18 cellular contexts compared by ENCODE assay signal in the genomic region with DNA sequence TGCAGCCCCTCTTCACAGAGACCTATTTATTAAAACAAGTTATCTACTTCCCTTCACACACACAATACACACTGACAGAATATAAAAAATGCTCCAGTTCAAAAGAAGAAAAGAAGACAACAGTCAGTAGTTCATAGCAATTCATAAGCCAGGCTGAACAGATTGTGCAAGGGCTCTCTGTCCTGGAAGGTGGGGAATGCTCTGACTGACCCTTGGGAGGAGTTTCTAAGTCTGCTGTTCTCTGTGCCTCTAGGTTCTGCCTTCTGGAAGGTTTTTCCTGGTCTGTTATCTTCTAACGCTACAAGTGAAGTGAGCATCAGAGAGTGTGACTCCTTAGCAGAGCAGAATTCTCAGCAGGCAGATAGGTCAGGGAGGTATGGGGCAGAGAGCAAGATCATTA. TPM values are rescaled to one million over a fixed set of nuclear protein-coding genes. Genes with fewer than 3 reads are reported as not detected.
DNase-seq lines count a peak whose midpoint lies in the region; ATAC-seq and TF ChIP-seq lines count a peak whose summit lies in the region.
"Had no signal": no experiment of that assay in that cellular context is flagged by ENCODE, and none has a peak within 500 bp of the region (broad histone marks: within the 10 kb centered on the region; RNA-seq: fewer than 3 reads in every experiment).

No MANE protein-coding gene starts in this region.

- 85 to 97% (median 88%) methylated on average over 1 of the region's 1 CpG for WGBS in psoas muscle, 3 donors

- peaks cover 45% of the 10 kb centered on the region for H3K4me1 Mint-ChIP-seq in activated T-cell treated with anti-CD3 and anti-CD28 coated beads, Interleukin-2, amount 50 U/mL, for 72 hours (ENCODE audit: low read depth)
- H3K4me1 Mint-ChIP-seq in activated B cell treated with CpG ODN at 0.5 μM for 24 hours (peaks cover 42% of the 10 kb centered on the region), immature natural killer cell (peaks cover 71 to 82% of the 10 kb centered on the region in 2 donors)

- H3K4me1 ChIP-seq in psoas muscle = peaks cover 24% of the 10 kb centered on the region

- no peaks in the 10 kb centered on the region for H3K27me3 ChIP-seq in psoas muscle (ENCODE audit: insufficient read depth in 3 of 3, low read length in 2 of 3)
- H3K27me3 ChIP-seq: tibial artery had no signal

- no peak for ATAC-seq in activated T-cell treated with anti-CD3 and anti-CD28 coated beads, Interleukin-2, amount 50 U/mL, for 72 hours (replicated peaks in 1 of 2)
- ATAC-seq in activated B cell treated with CpG ODN at 0.5 μM for 24 hours (ENCODE audit: low read depth) (no peak), psoas muscle (peak in 3 of 4 donors; percentile 61 to 67 (median 66)), HG03520 (IDR thresholded peaks at IDR 0.05; ENCODE audit: unreplicated experiment) (no peak)

- POLR2A ChIA-PET in activated B cell treated with CpG ODN at 0.5 μM for 24 hours (lab: Charles Lee) = no interaction called here

- DNase-seq in activated T-cell treated with anti-CD3 and anti-CD28 coated beads, Interleukin-2, amount 50 U/mL, for 72 hours = no peak
- DNase-seq in activated T-cell treated with anti-CD3 and anti-CD28 coated beads, Interleukin-2, amount 50 U/mL, for 1 hour = no peak
- DNase-seq in activated B cell treated with CpG ODN at 0.5 μM for 24 hours = no peak
- no peak for DNase-seq in immature natural killer cell
- DNase-seq in psoas muscle = no peak
- no peak for DNase-seq in SW 1271 (lab: John Stamatoyannopoulos, UW)
- no peak for DNase-seq in NCI-H146 (lab: John Stamatoyannopoulos, UW)
- DNase-seq: activated CD8-positive, alpha-beta memory T cell treated with anti-CD3 and anti-CD28 coated beads, Interleukin-2, amount 50 U/mL, for 4 hours; activated naive CD4-positive, alpha-beta T cell; DND-41; NCI-H1417 treated with DMSO at 0.1 percent for 48 hours; NCI-H2171 treated with DMSO at 0.1 percent for 48 hours; NCI-H774; T-helper 9 cell; tibial artery had no signal

- peaks cover 6 to 32% of the 10 kb centered on the region in 2 donors for H3K36me3 Mint-ChIP-seq in activated T-cell treated with anti-CD3 and anti-CD28 coated beads, Interleukin-2, amount 50 U/mL, for 72 hours (ENCODE audit: insufficient read depth in 2 of 2)
- H3K36me3 Mint-ChIP-seq in activated B cell treated with CpG ODN at 0.5 μM for 24 hours (ENCODE audit: low read depth) (peaks cover 50% of the 10 kb centered on the region), immature natural killer cell (peaks cover 3 to 5% (median 3%) of the 10 kb centered on the region in 3 donors)

- no peak overlapping the region for H3K4me3 Mint-ChIP-seq in activated T-cell treated with anti-CD3 and anti-CD28 coated beads, Interleukin-2, amount 50 U/mL, for 72 hours
- H3K4me3 Mint-ChIP-seq in activated B cell treated with CpG ODN at 0.5 μM for 24 hours (no peak overlapping the region), immature natural killer cell (peak overlapping the region in 1 of 5 donors; percentile 12)

- no peaks in the 10 kb centered on the region for H3K27me3 Mint-ChIP-seq in activated T-cell treated with anti-CD3 and anti-CD28 coated beads, Interleukin-2, amount 50 U/mL, for 72 hours (ENCODE audit: low read depth)
- H3K27me3 Mint-ChIP-seq in activated B cell treated with CpG ODN at 0.5 μM for 24 hours = no peaks in the 10 kb centered on the region
- H3K27me3 Mint-ChIP-seq in immature natural killer cell (ENCODE audit: low read depth in 3 of 3) = peaks cover 0 to 2% (median 0%) of the 10 kb centered on the region in 3 donors

- H3K9me3 Mint-ChIP-seq in activated T-cell treated with anti-CD3 and anti-CD28 coated beads, Interleukin-2, amount 50 U/mL, for 72 hours = peaks cover 1 to 3% of the 10 kb centered on the region in 2 donors
- H3K9me3 Mint-ChIP-seq in activated B cell treated with CpG ODN at 0.5 μM for 24 hours = no peaks in the 10 kb centered on the region
- H3K9me3 Mint-ChIP-seq in immature natural killer cell = no peaks in the 10 kb centered on the region

- H3K9me3 ChIP-seq in psoas muscle = no peaks in the 10 kb centered on the region
- H3K9me3 ChIP-seq: A549, tibial artery had no signal

- intact Hi-C loops in activated B cell treated with CpG ODN at 0.5 μM for 24 hours (cut with micrococcal nuclease) (no loop called here), psoas muscle (cut with DNase I) (no loop called here)

- peak overlapping the region; percentile 2 for H3K27ac Mint-ChIP-seq in activated T-cell treated with anti-CD3 and anti-CD28 coated beads, Interleukin-2, amount 50 U/mL, for 72 hours
- H3K27ac Mint-ChIP-seq in activated B cell treated with CpG ODN at 0.5 μM for 24 hours = peak overlapping the region; percentile 32
- peak overlapping the region in 4 of 6 donors; percentile 4 to 15 (median 6) for H3K27ac Mint-ChIP-seq in immature natural killer cell

- peaks cover 0 to 9% of the 10 kb centered on the region in 2 donors for H3K36me3 ChIP-seq in psoas muscle (ENCODE audit: insufficient read depth in 1 of 2, low read depth in 1 of 2)

- H3K4me3 ChIP-seq in psoas muscle = no peak overlapping the region
- H3K4me3 ChIP-seq: A549, tibial artery had no signal

- CTCF ChIA-PET in activated B cell treated with CpG ODN at 0.5 μM for 24 hours (lab: Charles Lee) = no interaction called here

- H3K27ac ChIP-seq in psoas muscle = no peak overlapping the region
- H3K27ac ChIP-seq: A549, C4-2B, tibial artery had no signal

- TF ChIP-seq CTCF in activated B cell treated with CpG ODN at 0.5 μM for 24 hours (IDR thresholded peaks at IDR 0.05) (no peak), psoas muscle (IDR thresholded peaks at IDR 0.05) (no peak)

RNA-seq across cellular contexts. Expression of a gene that starts 35.7 kb away (rescaled TPM):
- total RNA-seq in activated T-cell treated with anti-CD3 and anti-CD28 coated beads, Interleukin-2, amount 50 U/mL, for 72 hours = 100 to 1,000 TPM; 106 to 128 TPM
- total RNA-seq in activated B cell treated with CpG ODN at 0.5 μM for 24 hours (124 and 139 TPM in 2 replicates), psoas muscle (10 to 100 TPM; 38.2 to 52.0 (median 45.4) TPM)
- polyA plus RNA-seq in immature natural killer cell (10 to 100 TPM; 48.6 to 77.4 (median 53.2) TPM), psoas muscle (10 to 100 TPM; 13.9 to 23.1 (median 14.3) TPM)

Comparison
In these comparisons a context has a peak if more than half of its experiments do, and no peak if none do; other contexts are left out.
1. ATAC-seq: peak in psoas muscle (3 of 4); none in activated T-cell treated with anti-CD3 and anti-CD28 coated beads, Interleukin-2, amount 50 U/mL, for 72 hours (0 of 2), activated B cell treated with CpG ODN at 0.5 μM for 24 hours (single experiment) and HG03520 (single experiment).
2. Peak in every context shown above with its lines, with median percentiles within 50 percentile points of each other: H3K27ac Mint-ChIP-seq.